In the genomic region with DNA sequence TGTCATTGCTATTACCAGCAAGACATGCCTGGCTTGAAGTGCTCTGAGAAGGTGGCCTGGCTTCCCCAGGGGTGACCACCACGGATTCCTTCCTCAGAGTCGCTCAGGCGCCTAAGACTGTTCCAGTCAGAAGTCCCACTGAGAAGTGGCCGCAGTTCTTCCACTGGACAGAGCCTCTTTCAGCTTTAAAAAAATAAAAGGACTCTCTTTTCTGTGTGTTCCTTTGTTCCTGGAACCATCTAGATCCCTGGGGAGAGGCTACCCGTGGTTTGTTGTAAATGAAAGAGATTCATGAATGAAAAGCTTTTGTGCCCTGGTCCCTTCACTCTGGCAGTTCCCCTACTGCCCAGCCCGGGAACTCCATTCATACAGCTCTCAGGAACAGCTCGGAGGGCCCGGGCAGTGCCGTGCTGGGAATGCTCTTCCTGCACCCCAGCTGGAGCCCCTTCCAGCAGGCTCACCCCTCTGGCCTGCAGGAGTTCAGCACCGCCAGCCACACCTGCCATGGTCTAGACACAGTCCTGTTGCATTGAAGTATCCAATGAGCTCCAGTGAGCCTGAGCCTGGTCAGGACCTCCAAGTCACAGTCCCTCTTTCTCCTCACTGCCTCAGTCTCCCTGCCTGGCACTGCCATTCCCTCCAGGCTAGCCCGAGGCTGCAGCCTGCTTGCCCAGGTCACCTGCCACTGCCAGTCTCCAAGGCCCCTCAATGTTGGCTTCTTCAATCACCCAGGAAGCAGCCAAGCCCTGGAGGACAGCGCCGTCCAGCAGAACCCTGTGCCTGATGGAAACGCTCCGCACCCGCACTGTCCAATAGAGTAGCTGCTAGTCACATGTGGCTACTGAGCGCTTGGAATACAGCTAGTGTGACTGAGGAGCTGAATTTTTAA, we compare ENCODE assay signal across 10 cellular contexts.
DNase-seq lines count a peak whose midpoint lies in the region; ATAC-seq and TF ChIP-seq lines count a peak whose summit lies in the region.
"Had no signal": no experiment of that assay in that cellular context is flagged by ENCODE, and none has a peak within 500 bp of the region (broad histone marks: within the 10 kb centered on the region; RNA-seq: fewer than 3 reads in every experiment).

No MANE protein-coding gene starts in this region.

- DNase-seq in COR-L47 (lab: John Stamatoyannopoulos, UW) (peak; percentile 57), NCI-H146 treated with DMSO at 0.1 percent for 48 hours (lab: John Stamatoyannopoulos, UW; ENCODE audit: unreplicated experiment) (peak; percentile 88), cerebellar cortex (ENCODE audit: low spot score) (peak; percentile 31), mesendoderm (peak; percentile 48), NCI-H446 treated with DMSO at 0.1 percent for 48 hours (lab: John Stamatoyannopoulos, UW) (no peak), GM10266 (ENCODE audit: extremely low spot score) (no peak), cortex of kidney (lab: John Stamatoyannopoulos, UW) (no peak)

- H3K9ac ChIP-seq in mesendoderm (ENCODE audit: low read length) = no peak overlapping the region

- H3K23ac ChIP-seq in mesendoderm (ENCODE audit: low read length) = no peak overlapping the region

- H3K27ac ChIP-seq in mesendoderm (ENCODE audit: low read depth, low read length) = no peak overlapping the region
- H3K27ac ChIP-seq: ascending aorta, VCaP had no signal

- H2AK5ac ChIP-seq in mesendoderm (ENCODE audit: low read length) = no peak overlapping the region

- H2BK120ac ChIP-seq in mesendoderm (ENCODE audit: low read depth, low read length) = no peak overlapping the region

- H3K79me1 ChIP-seq in mesendoderm (ENCODE audit: low read length) = peaks cover 16% of the 10 kb centered on the region

- H2BK5ac ChIP-seq in mesendoderm (ENCODE audit: low read length) = no peak overlapping the region

- H3K79me2 ChIP-seq in mesendoderm (ENCODE audit: control insufficient read depth, insufficient read depth, low read length) = peaks cover 12% of the 10 kb centered on the region

- H4K8ac ChIP-seq in mesendoderm (ENCODE audit: low read depth, low read length) = no peak overlapping the region

- H3K56ac ChIP-seq in mesendoderm (ENCODE audit: low read length) = peak overlapping the region; percentile 0

- H3K4me1 ChIP-seq in mesendoderm (ENCODE audit: control insufficient read depth, low read depth, low read length) = peaks cover 3% of the 10 kb centered on the region
- H3K4me1 ChIP-seq: ascending aorta had no signal

- H3K4ac ChIP-seq in mesendoderm (ENCODE audit: low read depth, low read length) = no peak overlapping the region

- H3K18ac ChIP-seq in mesendoderm (ENCODE audit: low read length) = no peak overlapping the region

- H3K4me3 ChIP-seq in mesendoderm (ENCODE audit: low read length) = no peak overlapping the region
- H3K4me3 ChIP-seq: ascending aorta had no signal

- H4K5ac ChIP-seq in mesendoderm (ENCODE audit: low read length) = no peak overlapping the region

- WGBS in mesendoderm (ENCODE audit: extremely low coverage, insufficient coverage, low lambda C conversion rate) = no CpG with 5 or more reads among the region's 17 CpGs

- no peak overlapping the region for H2BK15ac ChIP-seq in mesendoderm (replicated peaks; ENCODE audit: low read depth)

- no peak overlapping the region for H3K4me2 ChIP-seq in mesendoderm (ENCODE audit: low read length)

- no peaks in the 10 kb centered on the region for H3K36me3 ChIP-seq in mesendoderm (ENCODE audit: control insufficient read depth, insufficient read depth, low read length)

- no peak for ATAC-seq in GM21390 (IDR thresholded peaks at IDR 0.05; ENCODE audit: unreplicated experiment)

- no peak for TF ChIP-seq CTCF in GM10266 (IDR thresholded peaks at IDR 0.05; ENCODE audit: control insufficient read depth, insufficient read depth, low read depth, missing control alignments)

- H3K27me3 ChIP-seq in mesendoderm (ENCODE audit: insufficient read depth, low read length, poor library complexity) = no peaks in the 10 kb centered on the region
- H3K27me3 ChIP-seq: ascending aorta had no signal

Comparison
In these comparisons a context has a peak if more than half of its experiments do, and no peak if none do; other contexts are left out.
1. DNase-seq: peak in COR-L47 (single experiment), NCI-H146 treated with DMSO at 0.1 percent for 48 hours (single experiment), cerebellar cortex (single experiment) and mesendoderm (single experiment); none in NCI-H446 treated with DMSO at 0.1 percent for 48 hours (single experiment), GM10266 (single experiment) and cortex of kidney (single experiment).